8 cellular contexts compared by ENCODE assay signal in genomic region chr17:13306310-13306962, GRCh38.
DNase-seq lines count a peak whose midpoint lies in the region; ATAC-seq and TF ChIP-seq lines count a peak whose summit lies in the region.

No MANE protein-coding gene starts in this region.

- no peak overlapping the region for H3K4me3 ChIP-seq in WI38 (ENCODE audit: low read depth, low read length)

- ATAC-seq in HG03196 (IDR thresholded peaks at IDR 0.05; ENCODE audit: unreplicated experiment) = no peak
- no peak for ATAC-seq in GM19035 (IDR thresholded peaks at IDR 0.05; ENCODE audit: unreplicated experiment)

- TF ChIP-seq CTCF in WI38 (IDR thresholded peaks at IDR 0.05; ENCODE audit: low read depth, low read length) (peak; percentile 44), GM13977 (IDR thresholded peaks at IDR 0.05; ENCODE audit: extremely low read depth, insufficient read depth, missing control alignments) (no peak)

- DNase-seq in EH (ENCODE audit: low read depth) (peak; percentile 73), LHCN-M2 (ENCODE audit: low read depth) (peak; percentile 72), kidney glomerular epithelial cell (lab: John Stamatoyannopoulos, UW) (peak; percentile 33), GM13977 (ENCODE audit: low spot score) (no peak)
- DNase-seq in effector CD8-positive, alpha-beta T cell (lab: John Stamatoyannopoulos, UW) = no peak

- in situ Hi-C loops in GM13977 (cut with MboI; ENCODE audit: low pct_unique_long_range_greater_than_20kb, low sequenced_read_pairs, unreplicated experiment) = no loop called here

Comparison
In these comparisons a context has a peak if more than half of its experiments do, and no peak if none do; other contexts are left out.
1. DNase-seq: peak in EH (single experiment), LHCN-M2 (single experiment) and kidney glomerular epithelial cell (single experiment); none in GM13977 (single experiment) and effector CD8-positive, alpha-beta T cell (single experiment).